9 cellular contexts compared by ENCODE assay signal in the genomic region with DNA sequence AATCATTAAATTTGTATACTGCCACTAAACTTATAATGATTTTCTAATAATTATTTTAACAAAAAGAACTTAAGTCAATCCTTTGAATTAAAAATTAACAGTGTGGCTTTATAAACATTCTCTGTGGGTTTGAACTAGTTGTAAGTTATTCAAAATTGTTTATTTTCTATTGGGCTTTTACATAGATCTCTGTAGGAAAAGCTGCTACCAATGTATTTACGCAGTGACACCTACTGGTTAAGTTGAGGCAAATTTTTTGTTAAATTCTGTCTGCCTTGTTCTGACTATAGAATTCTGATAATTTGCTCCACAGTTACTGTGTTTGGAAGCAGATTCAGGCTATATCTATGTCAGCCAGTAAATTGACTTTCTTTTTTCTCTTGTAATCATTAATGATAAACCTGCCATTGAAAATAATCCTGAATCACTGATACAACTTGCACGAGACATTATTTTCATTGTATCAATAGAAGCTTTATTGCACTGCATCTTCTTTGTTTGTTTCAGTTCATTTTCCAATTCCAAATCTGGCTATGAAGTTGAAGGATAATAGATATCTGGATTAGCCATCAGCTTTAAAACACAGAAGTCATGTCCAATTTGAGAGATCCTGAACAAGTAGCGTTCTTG.
DNase-seq lines count a peak whose midpoint lies in the region; ATAC-seq and TF ChIP-seq lines count a peak whose summit lies in the region.
"Had no signal": no experiment of that assay in that cellular context is flagged by ENCODE, and none has a peak within 500 bp of the region (broad histone marks: within the 10 kb centered on the region; RNA-seq: fewer than 3 reads in every experiment).

No MANE protein-coding gene starts in this region.

- DNase-seq in NCI-H1092 treated with DMSO at 0.1 percent for 48 hours (lab: John Stamatoyannopoulos, UW), result peak; percentile 28
- DNase-seq in NCI-H1092 (lab: John Stamatoyannopoulos, UW), result no peak
- peak; percentile 0 to 58 for DNase-seq in SW 1271 (lab: John Stamatoyannopoulos, UW)
- peak; percentile 50 for DNase-seq in germinal center (ENCODE audit: low spot score)
- no peak for DNase-seq in testis
- DNase-seq in activated CD8-positive, alpha-beta memory T cell treated with anti-CD3 and anti-CD28 coated beads, Interleukin-2, amount 50 U/mL, for 4 hours, result no peak

- peaks cover 11% of the 10 kb centered on the region for H3K4me1 ChIP-seq in testis

- H3K4me3 ChIP-seq in testis, result no peak overlapping the region
- H3K4me3 ChIP-seq: BLaER1 had no signal

- peak; percentile 78 for TF ChIP-seq RAD21 in Ishikawa (IDR thresholded peaks at IDR 0.05; ENCODE audit: low read depth)

- ATAC-seq in HG03175 (IDR thresholded peaks at IDR 0.05; ENCODE audit: unreplicated experiment), result no peak

- intact Hi-C loops in testis (cut with DNase I; ENCODE audit: low total_unique reads), result loop anchor here (5.0 kb wide), 1 partner anchor 258 kb away; no protein-coding TSS in a partner anchor

- H3K36me3 ChIP-seq in testis (ENCODE audit: low read depth, missing control alignments), result no peaks in the 10 kb centered on the region
- H3K36me3 ChIP-seq: BLaER1 had no signal

- peak in 2 of 3 experiments; percentile 34 to 48 for TF ChIP-seq CTCF in testis (IDR thresholded peaks at IDR 0.05)

- TF ChIP-seq POLR2A in testis (IDR thresholded peaks at IDR 0.05), result no peak

- no peaks in the 10 kb centered on the region for H3K27me3 ChIP-seq in testis
- H3K27me3 ChIP-seq: BLaER1 had no signal

- no peak for TF ChIP-seq EP300 in Ishikawa (IDR thresholded peaks at IDR 0.05; ENCODE audit: borderline replicate concordance)

- 62 to 67% methylated on average over 3 of the region's 3 CpGs for WGBS in testis, 2 donors

- no peak overlapping the region for H3K27ac ChIP-seq in testis
- H3K27ac ChIP-seq: BLaER1 had no signal

- H3K9me3 ChIP-seq in testis, result no peaks in the 10 kb centered on the region

TF ChIP-seq in Ishikawa, 13 proteins besides CTCF, POLR2A, EP300 and RAD21:
- TF ChIP-seq EGR1 (IDR thresholded peaks at IDR 0.05) (no peak), YY1 (IDR thresholded peaks at IDR 0.05; ENCODE audit: low read depth) (no peak), CREB1 (IDR thresholded peaks at IDR 0.05; ENCODE audit: low read depth) (no peak), TCF12 (IDR thresholded peaks at IDR 0.05; ENCODE audit: low read depth) (no peak), CEBPB (IDR thresholded peaks at IDR 0.05) (no peak), TAF1 (IDR thresholded peaks at IDR 0.05; ENCODE audit: low read depth) (no peak), FOXM1 (IDR thresholded peaks at IDR 0.05; ENCODE audit: borderline replicate concordance, low read depth) (no peak), TEAD4 (IDR thresholded peaks at IDR 0.05) (no peak), NFIC (IDR thresholded peaks at IDR 0.05) (no peak), ZBTB7A (IDR thresholded peaks at IDR 0.05; ENCODE audit: low read depth) (no peak)
- TF ChIP-seq, protein P1, sequence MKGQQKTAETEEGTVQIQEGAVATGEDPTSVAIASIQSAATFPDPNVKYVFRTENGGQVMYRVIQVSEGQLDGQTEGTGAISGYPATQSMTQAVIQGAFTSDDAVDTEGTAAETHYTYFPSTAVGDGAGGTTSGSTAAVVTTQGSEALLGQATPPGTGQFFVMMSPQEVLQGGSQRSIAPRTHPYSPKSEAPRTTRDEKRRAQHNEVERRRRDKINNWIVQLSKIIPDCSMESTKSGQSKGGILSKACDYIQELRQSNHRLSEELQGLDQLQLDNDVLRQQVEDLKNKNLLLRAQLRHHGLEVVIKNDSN (IDR thresholded peaks at IDR 0.05), result no peak
- TF ChIP-seq, protein P2, sequence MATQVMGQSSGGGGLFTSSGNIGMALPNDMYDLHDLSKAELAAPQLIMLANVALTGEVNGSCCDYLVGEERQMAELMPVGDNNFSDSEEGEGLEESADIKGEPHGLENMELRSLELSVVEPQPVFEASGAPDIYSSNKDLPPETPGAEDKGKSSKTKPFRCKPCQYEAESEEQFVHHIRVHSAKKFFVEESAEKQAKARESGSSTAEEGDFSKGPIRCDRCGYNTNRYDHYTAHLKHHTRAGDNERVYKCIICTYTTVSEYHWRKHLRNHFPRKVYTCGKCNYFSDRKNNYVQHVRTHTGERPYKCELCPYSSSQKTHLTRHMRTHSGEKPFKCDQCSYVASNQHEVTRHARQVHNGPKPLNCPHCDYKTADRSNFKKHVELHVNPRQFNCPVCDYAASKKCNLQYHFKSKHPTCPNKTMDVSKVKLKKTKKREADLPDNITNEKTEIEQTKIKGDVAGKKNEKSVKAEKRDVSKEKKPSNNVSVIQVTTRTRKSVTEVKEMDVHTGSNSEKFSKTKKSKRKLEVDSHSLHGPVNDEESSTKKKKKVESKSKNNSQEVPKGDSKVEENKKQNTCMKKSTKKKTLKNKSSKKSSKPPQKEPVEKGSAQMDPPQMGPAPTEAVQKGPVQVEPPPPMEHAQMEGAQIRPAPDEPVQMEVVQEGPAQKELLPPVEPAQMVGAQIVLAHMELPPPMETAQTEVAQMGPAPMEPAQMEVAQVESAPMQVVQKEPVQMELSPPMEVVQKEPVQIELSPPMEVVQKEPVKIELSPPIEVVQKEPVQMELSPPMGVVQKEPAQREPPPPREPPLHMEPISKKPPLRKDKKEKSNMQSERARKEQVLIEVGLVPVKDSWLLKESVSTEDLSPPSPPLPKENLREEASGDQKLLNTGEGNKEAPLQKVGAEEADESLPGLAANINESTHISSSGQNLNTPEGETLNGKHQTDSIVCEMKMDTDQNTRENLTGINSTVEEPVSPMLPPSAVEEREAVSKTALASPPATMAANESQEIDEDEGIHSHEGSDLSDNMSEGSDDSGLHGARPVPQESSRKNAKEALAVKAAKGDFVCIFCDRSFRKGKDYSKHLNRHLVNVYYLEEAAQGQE (IDR thresholded peaks at IDR 0.05; ENCODE audit: low read depth), result no peak
- TF ChIP-seq, protein P3, sequence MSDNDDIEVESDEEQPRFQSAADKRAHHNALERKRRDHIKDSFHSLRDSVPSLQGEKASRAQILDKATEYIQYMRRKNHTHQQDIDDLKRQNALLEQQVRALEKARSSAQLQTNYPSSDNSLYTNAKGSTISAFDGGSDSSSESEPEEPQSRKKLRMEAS (IDR thresholded peaks at IDR 0.05), result no peak

Comparison
In these comparisons a context has a peak if more than half of its experiments do, and no peak if none do; other contexts are left out.
1. DNase-seq: peak in NCI-H1092 treated with DMSO at 0.1 percent for 48 hours (single experiment), SW 1271 (2 of 2) and germinal center (single experiment); none in NCI-H1092 (single experiment), testis (single experiment) and activated CD8-positive, alpha-beta memory T cell treated with anti-CD3 and anti-CD28 coated beads, Interleukin-2, amount 50 U/mL, for 4 hours (single experiment).